Comparison of ENCODE assay signal across 9 cellular contexts in the genomic region with DNA sequence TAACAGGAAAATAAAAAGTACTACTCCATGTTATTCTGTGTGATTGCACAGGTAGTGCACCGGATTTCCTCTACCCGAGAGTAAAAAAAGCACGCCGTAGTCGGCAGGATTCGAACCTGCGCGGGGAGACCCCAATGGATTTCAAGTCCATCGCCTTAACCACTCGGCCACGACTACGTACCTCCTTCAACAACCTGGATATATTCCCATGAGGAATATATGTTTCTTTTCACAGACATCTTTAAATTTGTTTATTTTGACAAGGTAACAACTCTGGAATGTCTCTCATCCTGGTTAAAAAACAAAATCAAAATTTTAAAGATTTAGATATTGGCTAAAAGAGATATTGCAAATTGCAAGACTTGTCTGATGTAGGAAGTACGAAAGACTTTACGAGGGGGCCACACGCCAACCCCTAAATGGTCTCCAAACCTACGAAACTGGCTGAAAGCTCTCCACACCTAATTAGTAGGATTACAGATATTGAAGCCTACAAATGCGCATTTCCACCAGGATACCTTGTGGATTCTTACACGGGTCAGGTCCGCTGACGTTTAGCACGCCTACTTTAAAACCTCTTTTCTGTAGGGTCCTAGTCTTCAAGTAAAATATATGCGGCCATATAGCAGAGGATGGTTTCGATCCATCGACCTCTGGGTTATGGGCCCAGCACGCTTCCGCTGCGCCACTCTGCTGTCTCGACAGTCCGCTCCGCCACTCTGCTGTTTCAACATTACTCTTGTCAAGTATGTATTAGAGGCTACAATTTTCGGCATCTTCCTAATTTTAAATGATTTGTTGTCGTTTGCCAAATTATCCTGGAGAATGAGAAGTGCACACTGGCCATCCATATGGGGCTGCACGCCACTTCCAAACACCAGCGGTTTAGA. TPM values are rescaled to one million over a fixed set of nuclear protein-coding genes. Genes with fewer than 3 reads are reported as not detected.
A peak's percentile ranks its signal among the peaks of the same experiment; 100 is the strongest.
DNase-seq lines count a peak whose midpoint lies in the region; ATAC-seq and TF ChIP-seq lines count a peak whose summit lies in the region.
"Had no signal": no experiment of that assay in that cellular context is flagged by ENCODE, and none has a peak within 500 bp of the region (broad histone marks: within the 10 kb centered on the region; RNA-seq: fewer than 3 reads in every experiment).

No MANE protein-coding gene starts in this region.

- peaks cover 25 to 26% (median 26%) of the 10 kb centered on the region in 3 donors for H3K4me1 Mint-ChIP-seq in naive B cell

- DNase-seq in NCI-H2196 (lab: John Stamatoyannopoulos, UW; ENCODE audit: unreplicated experiment), result peak; percentile 51
- no peak for DNase-seq in NCI-H2196 treated with DMSO at 0.1 percent for 48 hours (lab: John Stamatoyannopoulos, UW; ENCODE audit: unreplicated experiment)
- peak; percentile 78 for DNase-seq in activated T-cell treated with anti-CD3 and anti-CD28 coated beads for 48 hours (ENCODE audit: low read depth)
- peak; percentile 78 for DNase-seq in naive B cell
- DNase-seq in stimulated activated CD8-positive, alpha-beta memory T cell treated with anti-CD3 and anti-CD28 coated beads, Interleukin-7, amount 100 ng/mL, for 48 hours (ENCODE audit: extremely low read depth in 1 of 2, low read depth in 1 of 2), result peak; percentile 60 to 73

- peak overlapping the region; percentile 80 for H3K4me2 ChIP-seq in OCI-LY3 (ENCODE audit: low read length)

- peak overlapping the region; percentile 86 to 96 (median 93) for H3K4me3 Mint-ChIP-seq in naive B cell

- peak overlapping the region; percentile 64 for H3K27ac ChIP-seq in HUES48 (ENCODE audit: low read depth, low read length)
- peak overlapping the region; percentile 72 for H3K27ac ChIP-seq in OCI-LY3 (ENCODE audit: low read length)
- H3K27ac ChIP-seq: C4-2B had no signal

- H3K27me3 Mint-ChIP-seq in naive B cell, result peaks cover 0 to 17% (median 10%) of the 10 kb centered on the region in 3 donors

- H3K9me3 Mint-ChIP-seq in naive B cell, result peaks cover 0 to 10% (median 0%) of the 10 kb centered on the region in 7 donors

- no peaks in the 10 kb centered on the region for H4K20me1 ChIP-seq in OCI-LY3 (ENCODE audit: insufficient read depth, low read length)

- H3K27ac Mint-ChIP-seq in naive B cell, result peak overlapping the region; percentile 47 to 100 (median 98)

- ATAC-seq in esophagus mucosa (peak; percentile 83), naive B cell (ENCODE audit: low read depth in 2 of 2) (peak; percentile 69 to 72)

- no peaks in the 10 kb centered on the region for H3K4me1 ChIP-seq in HUES48 (ENCODE audit: control insufficient read depth, insufficient read depth, low read length)
- peaks cover 17% of the 10 kb centered on the region for H3K4me1 ChIP-seq in OCI-LY3 (ENCODE audit: low read length)

- no peaks in the 10 kb centered on the region for H3K79me2 ChIP-seq in OCI-LY3 (ENCODE audit: low read length)

- H3K9me3 ChIP-seq in HUES48 (ENCODE audit: control insufficient read depth, insufficient read depth, low read length), result no peaks in the 10 kb centered on the region
- no peaks in the 10 kb centered on the region for H3K9me3 ChIP-seq in OCI-LY3 (ENCODE audit: insufficient read depth, low read length)

- no peak overlapping the region for H3K9ac ChIP-seq in HUES48 (ENCODE audit: low read depth, low read length)
- H3K9ac ChIP-seq in OCI-LY3 (ENCODE audit: low read length), result peak overlapping the region; percentile 69

- H3K27me3 ChIP-seq in HUES48 (ENCODE audit: control insufficient read depth, insufficient read depth, low read length) (no peaks in the 10 kb centered on the region), OCI-LY3 (ENCODE audit: low read depth, low read length) (no peaks in the 10 kb centered on the region)

- H3K36me3 Mint-ChIP-seq in naive B cell, result no peaks in the 10 kb centered on the region

- TF ChIP-seq CTCF in OCI-LY3 (IDR thresholded peaks at IDR 0.05; ENCODE audit: low read depth, low read length), result no peak

- H3K36me3 ChIP-seq in HUES48 (ENCODE audit: control insufficient read depth, insufficient read depth, low read length), result no peaks in the 10 kb centered on the region
- H3K36me3 ChIP-seq in OCI-LY3 (replicated peaks; ENCODE audit: low read depth, low read length), result no peaks in the 10 kb centered on the region

- H2AFZ ChIP-seq in OCI-LY3 (ENCODE audit: low read depth, low read length), result peak overlapping the region; percentile 81

- H3K4me3 ChIP-seq in HUES48 (ENCODE audit: low read depth, low read length) (peak overlapping the region; percentile 98), OCI-LY3 (ENCODE audit: low read length) (peak overlapping the region; percentile 93)

RNA-seq across cellular contexts. Expression of a gene that starts 52.3 kb away (rescaled TPM):
- total RNA-seq in esophagus mucosa, result 2.7 TPM
- 100 to 1,000 TPM in 1 of 6 donors, 10 to 100 TPM in 5; 26.7 to 112 (median 51.7) TPM for polyA plus RNA-seq in naive B cell (ENCODE audit: low read depth in 6 of 6)
